ENCODE assay signal across 8 cellular contexts in the genomic region with DNA sequence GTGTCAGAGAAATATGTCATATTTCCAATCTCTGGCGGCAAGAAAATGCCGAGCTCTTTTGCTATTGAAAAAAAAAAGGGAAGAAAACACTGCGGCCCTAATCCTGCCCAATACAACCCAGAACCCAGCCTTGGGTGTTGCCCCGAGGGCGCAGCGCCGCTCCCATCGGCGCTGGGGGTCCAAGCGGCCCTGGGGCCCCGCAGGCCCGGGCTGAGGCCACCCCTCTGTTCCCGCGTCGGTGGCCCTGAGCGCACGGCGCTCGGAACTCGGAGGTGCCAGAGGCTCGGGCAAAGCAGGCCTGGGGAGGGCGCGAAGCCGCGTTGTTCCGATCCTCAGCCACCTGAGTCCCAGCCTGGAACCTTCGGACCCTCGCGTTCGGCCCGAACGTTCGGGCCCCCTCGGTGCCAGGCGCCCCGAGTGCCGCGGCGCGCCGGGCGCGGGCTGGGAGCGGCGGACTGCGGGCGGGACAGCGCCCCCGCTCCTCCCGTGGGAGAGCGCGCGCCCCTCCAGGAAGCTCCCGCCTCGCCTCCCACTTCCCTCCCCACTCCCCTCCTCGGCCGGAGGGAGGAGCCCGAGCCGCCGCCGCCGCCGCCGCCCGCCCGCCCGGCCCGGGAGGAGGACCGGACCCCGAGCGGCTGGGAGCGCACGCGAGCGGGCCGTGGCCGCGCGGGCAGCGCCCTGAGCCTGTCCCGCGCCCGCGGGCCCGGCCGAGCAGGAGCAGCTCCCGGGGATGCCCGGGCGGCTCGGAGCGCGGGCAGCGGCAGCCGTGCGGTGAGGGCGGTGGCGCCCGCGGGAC. TPM values are rescaled to one million over a fixed set of nuclear protein-coding genes. Genes with fewer than 3 reads are reported as not detected.
DNase-seq lines count a peak whose midpoint lies in the region; ATAC-seq and TF ChIP-seq lines count a peak whose summit lies in the region.

CPNE2 (plus strand) TSS at position 594 of the 796 bp plus-strand sequence. CDS start 18,160 bp downstream, outside the sequence.

- no peaks in the 10 kb centered on the region for H3K9me3 Mint-ChIP-seq in immature natural killer cell

- no peak for TF ChIP-seq CTCF in cardiac fibroblast (IDR thresholded peaks at IDR 0.05; ENCODE audit: low read depth, low read length)

- intact Hi-C loops in sciatic nerve (cut with DNase I): no loop called here

- peak; percentile 46 for ATAC-seq in HG03439 (IDR thresholded peaks at IDR 0.05; ENCODE audit: unreplicated experiment)
- peak; percentile 78 for ATAC-seq in sciatic nerve
- no peak for ATAC-seq in HG03159 (IDR thresholded peaks at IDR 0.05; ENCODE audit: unreplicated experiment)

- peak; percentile 74 for DNase-seq in activated CD8-positive, alpha-beta memory T cell treated with anti-CD3 and anti-CD28 coated beads for 24 hours
- DNase-seq in activated CD8-positive, alpha-beta memory T cell treated with anti-CD3 and anti-CD28 coated beads, Interleukin-2, amount 50 U/mL, for 4 hours: no peak
- DNase-seq in SK-MEL-5 (ENCODE audit: low read depth, low spot score): peak; percentile 52
- DNase-seq in cardiac fibroblast (ENCODE audit: low read depth in 2 of 2): peak; percentile 31 to 56
- peak in 1 of 3 donors; percentile 12 for DNase-seq in immature natural killer cell
- DNase-seq in sciatic nerve (ENCODE audit: low spot score): peak; percentile 84

- peaks cover 10 to 31% (median 14%) of the 10 kb centered on the region in 3 donors for H3K27me3 Mint-ChIP-seq in immature natural killer cell (ENCODE audit: low read depth in 3 of 3)

- peak within 1 kb of the TSS; percentile 60 to 71 for H3K4me3 ChIP-seq in cardiac fibroblast (replicated peaks in 1 of 2; ENCODE audit: low read depth in 2 of 2, low read length in 2 of 2)

- H3K4me3 Mint-ChIP-seq in immature natural killer cell: peak within 1 kb of the TSS; percentile 67 to 80 (median 75)

- H3K27ac Mint-ChIP-seq in immature natural killer cell: no peak within 1 kb of the TSS

- no peaks in the 10 kb centered on the region for H3K36me3 Mint-ChIP-seq in immature natural killer cell

- in situ Hi-C loops in SK-MEL-5 (cut with HindIII; ENCODE audit: low pct_unique_long_range_greater_than_20kb, low sequenced_read_pairs): no loop called here

- H3K4me1 Mint-ChIP-seq in immature natural killer cell: peaks cover 9 to 15% of the 10 kb centered on the region in 2 donors

RNA-seq across cellular contexts. Expression of gene CPNE2, which starts in this region (rescaled TPM):
- 22.0 and 26.9 TPM in 2 replicates for total RNA-seq in SK-MEL-5 (2014; rRNA removed; shearing (Covaris generic))
- 47.3 and 47.7 TPM in 2 replicates for polyA plus RNA-seq in SK-MEL-5 (2015; cell fraction: cytosol; rRNA removed)
- polyA plus RNA-seq in SK-MEL-5 (2015; cell fraction: nucleus; rRNA removed): 16.1 and 18.8 TPM in 2 replicates
- polyA plus RNA-seq in immature natural killer cell: 10 to 100 TPM in 1 of 3 donors, 1 to 10 TPM in 2; 2.4 to 10.8 (median 5.8) TPM
- total RNA-seq in sciatic nerve: 44.7 TPM
